ENCODE assay signal across 17 cellular contexts in genomic region chr22:32310777-32311176, GRCh38. TPM values are rescaled to one million over a fixed set of nuclear protein-coding genes. Genes with fewer than 3 reads are reported as not detected.
DNase-seq lines count a peak whose midpoint lies in the region; ATAC-seq and TF ChIP-seq lines count a peak whose summit lies in the region.
"Had no signal": no experiment of that assay in that cellular context is flagged by ENCODE, and none has a peak within 500 bp of the region (broad histone marks: within the 10 kb centered on the region; RNA-seq: fewer than 3 reads in every experiment).

No MANE protein-coding gene starts in this region.

- DNase-seq in activated CD4-positive, alpha-beta T cell treated with anti-CD3 and anti-CD28 coated beads, Interleukin-2, amount 10 ng/mL, durations not matched to agents 24 days and 14 days = peak; percentile 44
- no peak for DNase-seq in activated CD4-positive, alpha-beta T cell treated with anti-CD3 and anti-CD28 coated beads for 36 hours
- DNase-seq in coronary artery (ENCODE audit: low spot score) (peak; percentile 24), neuronal stem cell (ENCODE audit: low spot score) (no peak), left colon (no peak), SW 1271 (lab: John Stamatoyannopoulos, UW) (no peak)
- DNase-seq: CD4-positive, CD25-positive, alpha-beta regulatory T cell; DMS53; GF-D8; GM23248; H7 had no signal

- H3K4me1 Mint-ChIP-seq in activated CD4-positive, alpha-beta T cell treated with anti-CD3 and anti-CD28 coated beads, Interleukin-2, amount 10 ng/mL, durations not matched to agents 24 days and 14 days = no peaks in the 10 kb centered on the region
- H3K4me1 Mint-ChIP-seq in activated CD4-positive, alpha-beta T cell treated with anti-CD3 and anti-CD28 coated beads for 36 hours = no peaks in the 10 kb centered on the region
- H3K4me1 Mint-ChIP-seq: CD4-positive, CD25-positive, alpha-beta regulatory T cell had no signal

- H3K4me3 ChIP-seq in BLaER1 (no peak overlapping the region), coronary artery (no peak overlapping the region), neuronal stem cell (ENCODE audit: low read length in 2 of 2) (no peak overlapping the region)
- H3K4me3 ChIP-seq: GM23248 had no signal

- H3K4me2 ChIP-seq in BLaER1 = peak overlapping the region; percentile 82
- H3K4me2 ChIP-seq in neuronal stem cell (ENCODE audit: insufficient read depth, low read length, poor library complexity, severe bottlenecking) = no peak overlapping the region

- WGBS in neuronal stem cell (ENCODE audit: extremely low coverage in 2 of 2, insufficient read length in 2 of 2, insufficient replicate concordance in 1 of 2), 2 donors = no CpG with 5 or more reads among the region's 5 CpGs

- no peak overlapping the region for H3K27ac ChIP-seq in BLaER1
- H3K27ac ChIP-seq in coronary artery = no peak overlapping the region
- no peak overlapping the region for H3K27ac ChIP-seq in neuronal stem cell (replicated peaks; ENCODE audit: low read length)
- H3K27ac ChIP-seq: 22Rv1, GM23248 had no signal

- H3K4me3 Mint-ChIP-seq in activated CD4-positive, alpha-beta T cell treated with anti-CD3 and anti-CD28 coated beads, Interleukin-2, amount 10 ng/mL, durations not matched to agents 24 days and 14 days = no peak overlapping the region
- no peak overlapping the region for H3K4me3 Mint-ChIP-seq in activated CD4-positive, alpha-beta T cell treated with anti-CD3 and anti-CD28 coated beads for 36 hours
- H3K4me3 Mint-ChIP-seq: CD4-positive, CD25-positive, alpha-beta regulatory T cell had no signal

- H2BK5ac ChIP-seq in neuronal stem cell (ENCODE audit: low read length) = peak overlapping the region; percentile 9

- H3K36me3 Mint-ChIP-seq in activated CD4-positive, alpha-beta T cell treated with anti-CD3 and anti-CD28 coated beads, Interleukin-2, amount 10 ng/mL, durations not matched to agents 24 days and 14 days (ENCODE audit: low read depth) = no peaks in the 10 kb centered on the region
- no peaks in the 10 kb centered on the region for H3K36me3 Mint-ChIP-seq in activated CD4-positive, alpha-beta T cell treated with anti-CD3 and anti-CD28 coated beads for 36 hours (ENCODE audit: low read depth)
- H3K36me3 Mint-ChIP-seq: CD4-positive, CD25-positive, alpha-beta regulatory T cell had no signal

- H3K36me3 ChIP-seq in BLaER1 (no peaks in the 10 kb centered on the region), neuronal stem cell (replicated peaks in 1 of 2; ENCODE audit: control insufficient read depth in 2 of 2, insufficient read depth in 2 of 2, low read length in 2 of 2) (no peaks in the 10 kb centered on the region)

- H3K4me1 ChIP-seq in BLaER1 (peaks cover 37% of the 10 kb centered on the region), neuronal stem cell (ENCODE audit: control insufficient read depth in 2 of 2, insufficient read depth in 1 of 2, low read depth in 1 of 2, low read length in 2 of 2) (peaks cover 0 to 2% of the 10 kb centered on the region in 2 donors)

- H4K8ac ChIP-seq in neuronal stem cell (ENCODE audit: low read depth, low read length) = no peak overlapping the region

- H4K20me1 ChIP-seq in BLaER1 = no peaks in the 10 kb centered on the region

- H3K4ac ChIP-seq in neuronal stem cell (ENCODE audit: low read length) = no peak overlapping the region

- peaks cover 16% of the 10 kb centered on the region for H3K27me3 Mint-ChIP-seq in activated CD4-positive, alpha-beta T cell treated with anti-CD3 and anti-CD28 coated beads, Interleukin-2, amount 10 ng/mL, durations not matched to agents 24 days and 14 days
- H3K27me3 Mint-ChIP-seq in activated CD4-positive, alpha-beta T cell treated with anti-CD3 and anti-CD28 coated beads for 36 hours = peaks cover 20% of the 10 kb centered on the region

- H2AFZ ChIP-seq in neuronal stem cell (ENCODE audit: low read length) = no peak overlapping the region
- H2AFZ ChIP-seq: GM23248 had no signal

- no peak overlapping the region for H4K91ac ChIP-seq in neuronal stem cell (ENCODE audit: low read depth, low read length, poor library complexity)

- POLR2A ChIA-PET in activated CD4-positive, alpha-beta T cell treated with anti-CD3 and anti-CD28 coated beads for 36 hours (lab: Charles Lee) = no interaction called here

- no peaks in the 10 kb centered on the region for H3K9me3 ChIP-seq in BLaER1
- H3K9me3 ChIP-seq in neuronal stem cell (replicated peaks in 1 of 2; ENCODE audit: control insufficient read depth in 2 of 2, insufficient read depth in 1 of 2, low read depth in 1 of 2, low read length in 2 of 2) = no peaks in the 10 kb centered on the region

- no peak overlapping the region for H2BK12ac ChIP-seq in neuronal stem cell (ENCODE audit: low read length)

- H3K9ac ChIP-seq in BLaER1 (no peak overlapping the region), neuronal stem cell (ENCODE audit: low read depth, low read length, poor library complexity) (no peak overlapping the region)
- H3K9ac ChIP-seq: GM23248 had no signal

- H3K27me3 ChIP-seq in BLaER1 = no peaks in the 10 kb centered on the region; the same call in 1 of the 2 replicates
- H3K27me3 ChIP-seq in neuronal stem cell (ENCODE audit: control insufficient read depth in 3 of 3, insufficient read depth in 3 of 3, low read depth in 1 of 3, low read length in 3 of 3) = no peaks in the 10 kb centered on the region

- no peak for ATAC-seq in activated CD4-positive, alpha-beta T cell treated with anti-CD3 and anti-CD28 coated beads for 36 hours
- ATAC-seq in GM21825 (IDR thresholded peaks at IDR 0.05; ENCODE audit: unreplicated experiment) = no peak
- no peak for ATAC-seq in left colon

- no peak overlapping the region for H3K18ac ChIP-seq in neuronal stem cell (ENCODE audit: low read length)

- peak overlapping the region; percentile 71 for H2AK5ac ChIP-seq in neuronal stem cell (ENCODE audit: low read depth, low read length)

- H3K23ac ChIP-seq in neuronal stem cell (ENCODE audit: low read depth, low read length, poor library complexity) = no peak overlapping the region

- no peaks in the 10 kb centered on the region for H3K9me3 Mint-ChIP-seq in activated CD4-positive, alpha-beta T cell treated with anti-CD3 and anti-CD28 coated beads, Interleukin-2, amount 10 ng/mL, durations not matched to agents 24 days and 14 days
- no peaks in the 10 kb centered on the region for H3K9me3 Mint-ChIP-seq in activated CD4-positive, alpha-beta T cell treated with anti-CD3 and anti-CD28 coated beads for 36 hours (ENCODE audit: low read depth)
- H3K9me3 Mint-ChIP-seq: CD4-positive, CD25-positive, alpha-beta regulatory T cell had no signal

- no peak overlapping the region for H3K14ac ChIP-seq in neuronal stem cell (ENCODE audit: low read length)

- no peak overlapping the region for H3K27ac Mint-ChIP-seq in activated CD4-positive, alpha-beta T cell treated with anti-CD3 and anti-CD28 coated beads, Interleukin-2, amount 10 ng/mL, durations not matched to agents 24 days and 14 days
- H3K27ac Mint-ChIP-seq in activated CD4-positive, alpha-beta T cell treated with anti-CD3 and anti-CD28 coated beads for 36 hours = no peak overlapping the region
- H3K27ac Mint-ChIP-seq: CD4-positive, CD25-positive, alpha-beta regulatory T cell had no signal

- TF ChIP-seq CTCF in coronary artery (IDR thresholded peaks at IDR 0.05) = no peak

- no peak overlapping the region for H2BK120ac ChIP-seq in neuronal stem cell (ENCODE audit: low read depth, low read length)

- CTCF ChIA-PET in activated CD4-positive, alpha-beta T cell treated with anti-CD3 and anti-CD28 coated beads for 36 hours (lab: Charles Lee) = no interaction called here

- H3K79me1 ChIP-seq in neuronal stem cell (ENCODE audit: low read depth, low read length) = no peaks in the 10 kb centered on the region

- intact Hi-C loops in activated CD4-positive, alpha-beta T cell treated with anti-CD3 and anti-CD28 coated beads, Interleukin-2, amount 10 ng/mL, durations not matched to agents 24 days and 14 days (cut with micrococcal nuclease) = no loop called here
- intact Hi-C loops in activated CD4-positive, alpha-beta T cell treated with anti-CD3 and anti-CD28 coated beads for 36 hours (cut with DNase I, micrococcal nuclease) = no loop called here
- intact Hi-C loops in left colon (cut with DNase I, micrococcal nuclease) = no loop called here

- no peak overlapping the region for H2BK15ac ChIP-seq in neuronal stem cell (ENCODE audit: low read length)

RNA-seq across cellular contexts. Expression of gene RFPL3, which starts 46.9 kb away (rescaled TPM):
- total RNA-seq in activated CD4-positive, alpha-beta T cell treated with anti-CD3 and anti-CD28 coated beads, Interleukin-2, amount 10 ng/mL, durations not matched to agents 24 days and 14 days = not detected in 2 replicates
- total RNA-seq in activated CD4-positive, alpha-beta T cell treated with anti-CD3 and anti-CD28 coated beads for 36 hours = not detected
- not detected for polyA plus RNA-seq in neuronal stem cell (2013, experiment 1 of 2)
- polyA plus RNA-seq in neuronal stem cell (2013, experiment 2 of 2) = not detected
- total RNA-seq in left colon = not detected
- total RNA-seq: A673; CD4-positive, CD25-positive, alpha-beta regulatory T cell; GM23248; H7; HT-29 had no signal
- polyA plus RNA-seq: BJ; CD4-positive, CD25-positive, alpha-beta regulatory T cell; GM23248 had no signal

RNA-seq across cellular contexts. Expression of gene SLC5A4, which starts 55.6 kb away (rescaled TPM):
- total RNA-seq in activated CD4-positive, alpha-beta T cell treated with anti-CD3 and anti-CD28 coated beads, Interleukin-2, amount 10 ng/mL, durations not matched to agents 24 days and 14 days = not detected in 2 replicates
- total RNA-seq in activated CD4-positive, alpha-beta T cell treated with anti-CD3 and anti-CD28 coated beads for 36 hours = not detected
- 0.04 TPM for polyA plus RNA-seq in neuronal stem cell (2013, experiment 1 of 2)
- 0.06 TPM for polyA plus RNA-seq in neuronal stem cell (2013, experiment 2 of 2)
- total RNA-seq in left colon = under 1 TPM in 1 of 2 donors, not detected in 1; 0.42 TPM
- total RNA-seq: CD4-positive, CD25-positive, alpha-beta regulatory T cell; GM23248; H7; HT-29 had no signal
- polyA plus RNA-seq: BJ; CD4-positive, CD25-positive, alpha-beta regulatory T cell; GM23248 had no signal

Comparison
In these comparisons a context has a peak if more than half of its experiments do, and no peak if none do; other contexts are left out.
1. DNase-seq: peak in activated CD4-positive, alpha-beta T cell treated with anti-CD3 and anti-CD28 coated beads, Interleukin-2, amount 10 ng/mL, durations not matched to agents 24 days and 14 days (single experiment) and coronary artery (single experiment); none in activated CD4-positive, alpha-beta T cell treated with anti-CD3 and anti-CD28 coated beads for 36 hours (single experiment), neuronal stem cell (single experiment), left colon (0 of 2) and SW 1271 (0 of 2).